ENCODE assay signal across 26 cellular contexts in the genomic region with DNA sequence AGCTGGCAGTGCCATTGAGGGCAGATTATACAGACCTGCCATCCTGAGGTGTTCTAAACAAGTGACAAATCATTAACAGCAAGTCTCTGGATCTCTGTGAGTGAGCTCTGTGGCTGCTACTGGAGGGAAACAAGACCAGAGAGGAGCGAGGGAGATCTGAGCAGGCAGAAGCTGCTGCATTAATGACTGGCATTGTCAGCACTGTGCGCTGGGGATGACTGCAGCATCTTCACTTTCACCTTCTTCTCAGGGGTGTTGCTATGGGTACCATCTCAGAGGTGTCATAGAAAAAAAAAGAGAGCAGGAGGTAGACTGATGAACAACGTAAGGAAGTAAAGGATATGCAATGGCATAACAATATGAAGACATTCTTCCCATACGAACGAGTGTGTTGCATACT.
"Had no signal": no experiment of that assay in that cellular context is flagged by ENCODE, and none has a peak within 500 bp of the region (broad histone marks: within the 10 kb centered on the region; RNA-seq: fewer than 3 reads in every experiment).

No MANE protein-coding gene starts in this region.

- DNase-seq: activated CD4-positive, alpha-beta T cell treated with anti-CD3 and anti-CD28 coated beads, Interleukin-2, amount 50 U/mL, for 1 hour; activated CD4-positive, CD25-positive, alpha-beta regulatory T cell; activated CD8-positive, alpha-beta memory T cell treated with anti-CD3 and anti-CD28 coated beads, Interleukin-2, amount 50 U/mL, for 4 hours; activated CD8-positive, alpha-beta T cell treated with anti-CD3 and anti-CD28 coated beads for 36 hours; activated naive CD4-positive, alpha-beta T cell treated with anti-CD3 and anti-CD28 coated beads, Interleukin-2, amount 50 U/mL, for 16 hours; activated naive CD8-positive, alpha-beta T cell treated with anti-CD3 and anti-CD28 coated beads, Interleukin-2, amount 10 ng/mL, durations not matched to agents 7 days and 5 days; adrenal gland; anterior cingulate cortex; central memory CD4-positive, alpha-beta T cell; KG1; NCI-H1048; NCI-H1930; NCI-H2107; NCI-H226; NCI-H526; NCI-H82; RPMI8226; T-cell; T-helper 2 cell; T1000 had no signal

- FAIRE-seq: TTC549 had no signal

- H3K36me3 ChIP-seq: adrenal gland, breast epithelium had no signal

- H3K4me1 ChIP-seq: adrenal gland, breast epithelium had no signal

- H3K27ac ChIP-seq: adrenal gland, breast epithelium, SK-N-MC, VCaP had no signal

- H3K9me3 ChIP-seq: adrenal gland, breast epithelium had no signal

- ATAC-seq: activated CD8-positive, alpha-beta T cell treated with anti-CD3 and anti-CD28 coated beads for 36 hours; Panc1; Right ventricle myocardium inferior; T-cell had no signal

- H3K4me3 ChIP-seq: adrenal gland, breast epithelium, SK-N-MC had no signal

- H3K27me3 ChIP-seq: adrenal gland, breast epithelium had no signal
